Comparison of ENCODE assay signal across 9 cellular contexts in the genomic region with DNA sequence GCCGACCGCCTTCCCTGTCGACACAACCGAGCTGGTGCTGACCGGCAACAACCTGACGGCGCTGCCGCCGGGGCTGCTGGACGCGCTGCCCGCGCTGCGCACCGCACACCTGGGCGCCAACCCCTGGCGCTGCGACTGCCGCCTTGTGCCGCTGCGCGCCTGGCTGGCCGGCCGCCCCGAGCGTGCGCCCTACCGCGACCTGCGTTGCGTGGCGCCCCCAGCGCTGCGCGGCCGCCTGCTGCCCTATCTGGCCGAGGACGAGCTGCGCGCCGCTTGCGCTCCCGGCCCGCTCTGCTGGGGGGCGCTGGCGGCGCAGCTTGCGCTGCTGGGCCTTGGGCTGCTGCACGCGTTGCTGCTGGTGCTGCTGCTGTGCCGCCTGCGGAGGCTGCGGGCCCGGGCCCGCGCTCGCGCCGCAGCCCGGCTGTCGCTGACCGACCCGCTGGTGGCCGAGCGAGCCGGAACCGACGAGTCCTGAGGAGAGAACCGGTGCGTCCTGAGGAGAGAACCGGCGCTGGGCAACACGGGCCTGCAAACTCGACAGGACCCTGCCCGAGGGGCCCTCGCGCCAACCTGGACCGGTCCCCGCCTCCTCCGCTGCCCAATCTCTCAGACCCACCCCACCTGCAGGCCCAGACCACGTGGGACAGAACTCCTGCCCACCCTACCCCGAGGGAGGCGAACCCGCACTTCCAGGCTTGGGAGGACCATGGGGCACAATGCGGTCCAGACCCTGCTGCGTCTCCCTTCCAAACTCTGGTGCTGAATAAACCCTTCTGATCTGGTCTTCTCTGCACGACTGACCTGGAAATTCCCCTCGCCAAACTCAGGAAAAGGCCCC. TPM values are rescaled to one million over a fixed set of nuclear protein-coding genes. Genes with fewer than 3 reads are reported as not detected.
DNase-seq lines count a peak whose midpoint lies in the region; ATAC-seq, FAIRE-seq and TF ChIP-seq lines count a peak whose summit lies in the region.
"Had no signal": no experiment of that assay in that cellular context is flagged by ENCODE, and none has a peak within 500 bp of the region (broad histone marks: within the 10 kb centered on the region; RNA-seq: fewer than 3 reads in every experiment).

No MANE protein-coding gene starts in this region.

- no peak overlapping the region for H4K5ac ChIP-seq in H1 (ENCODE audit: insufficient read length, low read depth, low read length)

- CTCF ChIA-PET in OCI-LY7 (lab: Charles Lee; ENCODE audit: unreplicated experiment) (no interaction called here), H1 (lab: Charles Lee; ENCODE audit: partially characterized antibody) (interaction anchor here (0.6 to 3.1 kb wide), 35 partner anchors 9 to 281 kb away, joined by 3 to 16 read pairs (median 3); no protein-coding TSS in a partner anchor)

- no peak overlapping the region for H2BK20ac ChIP-seq in H1 (ENCODE audit: low read length)

- H3K27me3 ChIP-seq in H1 (replicated peaks in 1 of 4; ENCODE audit: control insufficient read depth in 3 of 4, extremely low read depth in 1 of 4, insufficient read depth in 3 of 4, low read length in 3 of 4), result peaks cover 80 to 100% (median 97%) of the 10 kb centered on the region in 4 experiments
- peaks cover 83% of the 10 kb centered on the region for H3K27me3 ChIP-seq in neuron (ENCODE audit: insufficient read depth, low read length)

- peak overlapping the region; percentile 52; the same call in 1 of the 2 replicates for H3K18ac ChIP-seq in H1 (ENCODE audit: extremely low read depth, low read length)

- H2BK120ac ChIP-seq in H1 (replicated peaks; ENCODE audit: low read depth, low read length), result no peak overlapping the region

- H4K20me1 ChIP-seq in OCI-LY7 (ENCODE audit: insufficient read depth, low read length), result no peaks in the 10 kb centered on the region
- H4K20me1 ChIP-seq in H1 (replicated peaks in 1 of 2; ENCODE audit: control insufficient read depth in 1 of 2, insufficient read depth in 2 of 2, low read length in 2 of 2), result peaks cover 15 to 32% of the 10 kb centered on the region in 2 experiments

- no peak overlapping the region for H3K23ac ChIP-seq in H1 (ENCODE audit: insufficient read length)

- peak overlapping the region; percentile 50; the same call in 1 of the 2 replicates for H2BK12ac ChIP-seq in H1 (ENCODE audit: low read depth, low read length)

- no peak overlapping the region for H2AK5ac ChIP-seq in H1 (ENCODE audit: low read depth, low read length)

- no peak overlapping the region for H2AFZ ChIP-seq in OCI-LY7 (ENCODE audit: low read length)
- H2AFZ ChIP-seq in H1 (ENCODE audit: low read length), result no peak overlapping the region
- H2AFZ ChIP-seq in neuron (ENCODE audit: low read depth, low read length), result peak overlapping the region; percentile 9

- H4K91ac ChIP-seq in H1 (replicated peaks; ENCODE audit: insufficient read length, low read length), result no peak overlapping the region

- DNase-seq in GM10266 (ENCODE audit: extremely low spot score) (no peak), OCI-LY7 (ENCODE audit: low spot score) (peak; percentile 28), H1 (ENCODE audit: low read depth in 1 of 2, low spot score in 2 of 2) (peak in 1 of 2 experiments; percentile 79), frontal cortex (ENCODE audit: low spot score in 2 of 2) (no peak), coronary artery (ENCODE audit: low spot score) (no peak)

- POLR2A ChIA-PET in OCI-LY7 (lab: Charles Lee) (no interaction called here), H1 (lab: Charles Lee; ENCODE audit: partially characterized antibody) (interaction anchor here (0.9 to 1.4 kb wide), 7 partner anchors 24 to 95 kb away, joined by 3 to 7 read pairs (median 3); no protein-coding TSS in a partner anchor)

- 6% methylated on average over 57 of the region's 88 CpGs; no CpG with 5 or more reads in 1 of the 2 experiments for WGBS in H1 (ENCODE audit: extremely low coverage in 1 of 2, insufficient coverage in 1 of 2, insufficient read length in 1 of 2, insufficient replicate concordance in 2 of 2, low coverage in 1 of 2, low lambda C conversion rate in 2 of 2, missing lambda C conversion rate in 1 of 2), 2 experiments

- peak; percentile 47 to 77 for TF ChIP-seq RAD21 in H1 (IDR thresholded peaks at IDR 0.05 in 1 of 2, conservative IDR thresholded peaks at IDR 0.05 in 1 of 2; ENCODE audit: low read depth in 2 of 2, low read length in 2 of 2)

- H3K79me2 ChIP-seq in OCI-LY7 (ENCODE audit: insufficient read depth, low read depth, low read length) (no peaks in the 10 kb centered on the region), H1 (ENCODE audit: control insufficient read depth in 1 of 2, insufficient read depth in 2 of 2, low read length in 2 of 2) (no peaks in the 10 kb centered on the region)

- H2BK5ac ChIP-seq in H1 (ENCODE audit: low read depth, low read length), result no peak overlapping the region

- intact Hi-C loops in OCI-LY7 (cut with micrococcal nuclease; ENCODE audit: unreplicated experiment), result no loop called here

- H3K4me3 ChIP-seq in OCI-LY7 (ENCODE audit: low read depth, low read length, poor library complexity, severe bottlenecking) (no peak overlapping the region), H1 (ENCODE audit: extremely low read depth in 1 of 4, insufficient read depth in 2 of 4, low read depth in 3 of 4, low read length in 4 of 4) (peak overlapping the region in 3 of 4 experiments; percentile 25 to 55 (median 32); a peak in 5 of 8 replicates), neuron (ENCODE audit: low read length) (peak overlapping the region; percentile 22), coronary artery (no peak overlapping the region)

- BruUV-seq in OCI-LY7 (replicated peaks; lab: Mats Ljungman, UMichigan), result no TSS peak

- H3K4me2 ChIP-seq in OCI-LY7 (ENCODE audit: low read length) (no peak overlapping the region), H1 (ENCODE audit: insufficient read depth in 1 of 2, low read depth in 2 of 2, low read length in 2 of 2) (peak overlapping the region; percentile 74 to 87)

- H3K9me3 ChIP-seq in OCI-LY7 (ENCODE audit: low read length), result no peaks in the 10 kb centered on the region
- H3K9me3 ChIP-seq in H1 (ENCODE audit: insufficient read depth in 2 of 2, low read depth in 1 of 2, low read length in 1 of 2), result no peaks in the 10 kb centered on the region
- peaks cover 13% of the 10 kb centered on the region for H3K9me3 ChIP-seq in neuron (ENCODE audit: low read length)

- no peak for ATAC-seq in GM21447 (IDR thresholded peaks at IDR 0.05; ENCODE audit: unreplicated experiment)
- no peak for ATAC-seq in HG02759 (IDR thresholded peaks at IDR 0.05; ENCODE audit: unreplicated experiment)

- H3K4ac ChIP-seq in H1 (replicated peaks; ENCODE audit: insufficient read length, low read depth, low read length), result no peak overlapping the region

- 0 out of 2 replicates have a peak overlapping the region, but pooled peaks have one; percentile 92 for H2BK15ac ChIP-seq in H1 (ENCODE audit: low read length)

- no peaks in the 10 kb centered on the region for H3K79me1 ChIP-seq in H1 (ENCODE audit: low read depth, low read length)

- peaks cover 18% of the 10 kb centered on the region; the same call in 1 of the 2 replicates for H3K23me2 ChIP-seq in H1 (ENCODE audit: low read depth, low read length)

- H3K4me1 ChIP-seq in OCI-LY7 (ENCODE audit: insufficient read depth, low read length, poor library complexity, severe bottlenecking) (no peaks in the 10 kb centered on the region), H1 (replicated peaks in 1 of 4; ENCODE audit: control insufficient read depth in 3 of 4, insufficient read depth in 4 of 4, low read length in 3 of 4) (peaks cover 0 to 33% (median 20%) of the 10 kb centered on the region in 4 experiments; a peak in 6 of 7 replicates), neuron (ENCODE audit: insufficient read depth, low read length) (peaks cover 15% of the 10 kb centered on the region)

- H4K8ac ChIP-seq in H1 (ENCODE audit: extremely low read depth, insufficient read depth, low read length), result peak overlapping the region; percentile 88; the same call in 1 of the 2 replicates

- TF ChIP-seq POLR2A in H1 (IDR thresholded peaks at IDR 0.05; ENCODE audit: control extremely low read depth in 1 of 2, low read depth in 2 of 2, low read length in 2 of 2), result no peak

- TF ChIP-seq EP300 in H1 (IDR thresholded peaks at IDR 0.05; ENCODE audit: borderline replicate concordance in 1 of 2, low read depth in 2 of 2, low read length in 2 of 2), result no peak

- no peak overlapping the region for H3K27ac ChIP-seq in OCI-LY7 (ENCODE audit: low read depth, low read length, poor library complexity, severe bottlenecking)
- no peak overlapping the region for H3K27ac ChIP-seq in H1 (ENCODE audit: low read depth, low read length)
- H3K27ac ChIP-seq in coronary artery, result no peak overlapping the region

- H3K56ac ChIP-seq in H1 (replicated peaks; ENCODE audit: insufficient read length, low read depth, low read length), result no peak overlapping the region

- H3K14ac ChIP-seq in H1 (ENCODE audit: insufficient read length), result no peak overlapping the region

- H3K36me3 ChIP-seq in OCI-LY7 (ENCODE audit: insufficient read depth, low read length) (no peaks in the 10 kb centered on the region), H1 (ENCODE audit: control insufficient read depth in 2 of 4, insufficient read depth in 4 of 4, low read length in 3 of 4) (peaks cover 0 to 5% (median 0%) of the 10 kb centered on the region in 4 experiments; a peak in 1 of 8 replicates), neuron (ENCODE audit: insufficient read depth, low read length) (peaks cover 5% of the 10 kb centered on the region)

- no peak overlapping the region; a peak in 1 of 7 replicates for H3K9ac ChIP-seq in H1 (replicated peaks in 1 of 4; ENCODE audit: extremely low read depth in 1 of 4, low read depth in 3 of 4, low read length in 3 of 4)

- FAIRE-seq in H1 (lab: Jason Lieb, UNC) (no peak), frontal cortex (lab: Jason Lieb, UNC) (no peak)

- peak; percentile 46 for TF ChIP-seq CTCF in GM10266 (IDR thresholded peaks at IDR 0.05; ENCODE audit: control insufficient read depth, insufficient read depth, low read depth, missing control alignments)
- TF ChIP-seq CTCF in OCI-LY7 (conservative IDR thresholded peaks at IDR 0.05; ENCODE audit: low read length), result 0 out of 2 replicates have a peak, but pooled peaks have one; percentile 28
- TF ChIP-seq CTCF in H1 (IDR thresholded peaks at IDR 0.05; ENCODE audit: control extremely low read depth in 1 of 3, insufficient read depth in 1 of 3, low read depth in 1 of 3, low read length in 3 of 3), result peak; percentile 59 to 89 (median 76)
- TF ChIP-seq CTCF in coronary artery (IDR thresholded peaks at IDR 0.05), result no peak

- H3K9me2 ChIP-seq in OCI-LY7 (ENCODE audit: insufficient read depth, low read length), result no peaks in the 10 kb centered on the region

RNA-seq across cellular contexts. Expression of a gene that starts 0.9 kb away (rescaled TPM):
- total RNA-seq in OCI-LY7 (2014; rRNA removed; shearing (Covaris generic)), result not detected in 2 replicates
- total RNA-seq in OCI-LY7 (2022), result not detected in 2 replicates
- total RNA-seq in H1 (2021; fragmentation: NEBNext Ultra II Directional; extraction: Animal tissue kit (Norgen Biotek cat#: 25700)), result not detected in 2 replicates
- 0.36 and 0.66 TPM in 2 replicates for polyA plus RNA-seq in H1 (2011; rRNA removed)
- polyA plus RNA-seq in H1 (2011; cell fraction: cytosol; rRNA removed), result 0.27 TPM
- 2.4 TPM for polyA plus RNA-seq in H1 (2011; cell fraction: nucleus; rRNA removed)
- 0.38 to 0.69 TPM (median 0.55 TPM) in 3 of 4 replicates, not detected in the other for polyA plus RNA-seq in H1 (2012, experiment 1 of 2)
- not detected for polyA plus RNA-seq in H1 (2012, experiment 2 of 2)
- polyA plus RNA-seq in H1 (2013, experiment 1 of 2), result 0.36 TPM
- 0.83 TPM for polyA plus RNA-seq in H1 (2013, experiment 2 of 2)
- not detected in 2 replicates for polyA minus RNA-seq in H1 (2011; rRNA and poly(A)+ RNA removed)
- not detected for polyA minus RNA-seq in H1 (2011; cell fraction: cytosol; rRNA and poly(A)+ RNA removed)
- polyA minus RNA-seq in H1 (2011; cell fraction: nucleus; rRNA and poly(A)+ RNA removed), result 0.60 TPM
- total RNA-seq in frontal cortex, result 24.1 TPM
- total RNA-seq: renal cortical epithelial cell had no signal

RNA-seq across cellular contexts. Expression of a gene that starts 9.9 kb away (rescaled TPM):
- 1.2 TPM in 1 of 2 replicates, not detected in the other for total RNA-seq in OCI-LY7 (2014; rRNA removed; shearing (Covaris generic))
- total RNA-seq in OCI-LY7 (2022) (not detected in 2 replicates), frontal cortex (132 TPM)
- 7.8 and 8.6 TPM in 2 replicates for total RNA-seq in H1 (2021; fragmentation: NEBNext Ultra II Directional; extraction: Animal tissue kit (Norgen Biotek cat#: 25700))
- polyA plus RNA-seq in H1 (2011; rRNA removed), result 6.0 and 9.1 TPM in 2 replicates
- 6.7 TPM for polyA plus RNA-seq in H1 (2011; cell fraction: cytosol; rRNA removed)
- polyA plus RNA-seq in H1 (2011; cell fraction: nucleus; rRNA removed), result 18.5 TPM
- polyA plus RNA-seq in H1 (2012, experiment 1 of 2), result 5.8 to 13.4 TPM (median 10.9 TPM) in 4 replicates
- polyA plus RNA-seq in H1 (2012, experiment 2 of 2), result 8.4 TPM
- 9.7 TPM for polyA plus RNA-seq in H1 (2013, experiment 1 of 2)
- 9.0 TPM for polyA plus RNA-seq in H1 (2013, experiment 2 of 2)
- 7.3 and 8.0 TPM in 2 replicates for polyA minus RNA-seq in H1 (2011; rRNA and poly(A)+ RNA removed)
- polyA minus RNA-seq in H1 (2011; cell fraction: cytosol; rRNA and poly(A)+ RNA removed), result 2.3 TPM
- polyA minus RNA-seq in H1 (2011; cell fraction: nucleus; rRNA and poly(A)+ RNA removed), result 8.8 TPM

RNA-seq across cellular contexts. Expression of a gene that starts 36.4 kb away (rescaled TPM):
- not detected in 2 replicates for total RNA-seq in OCI-LY7 (2014; rRNA removed; shearing (Covaris generic))
- total RNA-seq in OCI-LY7 (2022) (0.23 TPM in 1 of 2 replicates, not detected in the other), frontal cortex (not detected)
- total RNA-seq in H1 (2021; fragmentation: NEBNext Ultra II Directional; extraction: Animal tissue kit (Norgen Biotek cat#: 25700)), result 0.28 and 0.38 TPM in 2 replicates
- not detected in 2 replicates for polyA plus RNA-seq in H1 (2011; rRNA removed)
- not detected for polyA plus RNA-seq in H1 (2011; cell fraction: cytosol; rRNA removed)
- not detected for polyA plus RNA-seq in H1 (2011; cell fraction: nucleus; rRNA removed)
- polyA plus RNA-seq in H1 (2012, experiment 1 of 2), result not detected in 4 replicates
- 0.10 TPM for polyA plus RNA-seq in H1 (2012, experiment 2 of 2)
- polyA plus RNA-seq in H1 (2013, experiment 1 of 2), result 0.14 TPM
- 0.09 TPM for polyA plus RNA-seq in H1 (2013, experiment 2 of 2)
- polyA minus RNA-seq in H1 (2011; rRNA and poly(A)+ RNA removed), result not detected in 2 replicates
- polyA minus RNA-seq in H1 (2011; cell fraction: cytosol; rRNA and poly(A)+ RNA removed), result not detected
- not detected for polyA minus RNA-seq in H1 (2011; cell fraction: nucleus; rRNA and poly(A)+ RNA removed)

Comparison
In these comparisons a context has a peak if more than half of its experiments do, and no peak if none do; other contexts are left out.
1. H3K4me3 ChIP-seq: peak in H1 (3 of 4) and neuron (single experiment); none in OCI-LY7 (single experiment) and coronary artery (single experiment).
2. RNA of a gene that starts 0.9 kb away (total RNA-seq): 24.1 TPM in frontal cortex (single experiment); not detected in OCI-LY7 and not detected in H1; every median in the first group is over 10 times any median in the second.
3. RNA of a gene that starts 9.9 kb away (total RNA-seq): 132 TPM in frontal cortex (single experiment); 7.8 to 8.6 TPM in H1 and 1.2 TPM in OCI-LY7; every median in the first group is over 10 times any median in the second.